Comparison of ENCODE assay signal across 2 cellular contexts in genomic region chr17:15882058-15882720, GRCh38.
TF ChIP-seq lines count a peak whose summit lies in the region.

No MANE protein-coding gene starts in this region.

TF ChIP-seq in GM23338, 12 proteins besides CTCF, POLR2A, EP300 and RAD21:
- TF ChIP-seq ETS1 (IDR thresholded peaks at IDR 0.05) (no peak), EZH2phosphoT487 (IDR thresholded peaks at IDR 0.05; ENCODE audit: unreplicated experiment) (no peak), ZNF331 (CRISPR knock-in tag; IDR thresholded peaks at IDR 0.05; ENCODE audit: low read depth) (no peak), STAT1 (IDR thresholded peaks at IDR 0.05; ENCODE audit: unreplicated experiment) (no peak), EZH2 (IDR thresholded peaks at IDR 0.05; ENCODE audit: low read depth, unreplicated experiment) (no peak)

TF ChIP-seq in HepG2, 621 proteins besides CTCF, POLR2A, EP300 and RAD21:
- TF ChIP-seq FOSL1 (CRISPR knock-in tag; IDR thresholded peaks at IDR 0.05; ENCODE audit: borderline replicate concordance) (peak; percentile 67; the same call in 1 of the 2 replicates), MED1 (CRISPR knock-in tag; IDR thresholded peaks at IDR 0.05) (0 out of 2 replicates have a peak, but pooled peaks have one; percentile 20), ZNF770 (CRISPR knock-in tag; IDR thresholded peaks at IDR 0.05) (peak; percentile 74), SOX13 (IDR thresholded peaks at IDR 0.05) (no peak), SOX13 (CRISPR knock-in tag; conservative IDR thresholded peaks at IDR 0.05 in 1 of 2, IDR thresholded peaks at IDR 0.05 in 1 of 2) (no peak), JUND (CRISPR knock-in tag; IDR thresholded peaks at IDR 0.05) (0 out of 2 replicates have a peak, but pooled peaks have one; percentile 33), STAG1 (CRISPR knock-in tag; IDR thresholded peaks at IDR 0.05) (peak; percentile 47), CENPBD1 (CRISPR knock-in tag; IDR thresholded peaks at IDR 0.05; ENCODE audit: borderline replicate concordance, low read depth) (no peak), TEAD3 (CRISPR knock-in tag; optimal IDR thresholded peaks at IDR 0.05; ENCODE audit: borderline replicate concordance) (peak; percentile 9), SKI (IDR thresholded peaks at IDR 0.05; ENCODE audit: partially characterized antibody) (peak; percentile 12), ZGPAT (CRISPR knock-in tag; IDR thresholded peaks at IDR 0.05) (peak; percentile 39; the same call in 1 of the 2 replicates), PRDM10 (CRISPR knock-in tag; IDR thresholded peaks at IDR 0.05; ENCODE audit: low read depth) (no peak), GATAD2A (CRISPR knock-in tag; IDR thresholded peaks at IDR 0.05) (0 out of 2 replicates have a peak, but pooled peaks have one; percentile 7), SRSF4 (IDR thresholded peaks at IDR 0.05; ENCODE audit: low read depth, low read length, poor library complexity, severe bottlenecking) (no peak), FOSL2 (CRISPR knock-in tag; IDR thresholded peaks at IDR 0.05) (peak; percentile 91), ZFP36L1 (CRISPR knock-in tag; IDR thresholded peaks at IDR 0.05) (no peak), GABPA (IDR thresholded peaks at IDR 0.05; ENCODE audit: low read depth, low read length) (no peak), GABPA (CRISPR knock-in tag; IDR thresholded peaks at IDR 0.05; ENCODE audit: low read depth) (0 out of 2 replicates have a peak, but pooled peaks have one; percentile 27), RARA (CRISPR knock-in tag; IDR thresholded peaks at IDR 0.05) (peak; percentile 46; the same call in 1 of the 2 replicates), HMGA1 (CRISPR knock-in tag; conservative IDR thresholded peaks at IDR 0.05) (no peak)
